ENCODE assay signal across 18 cellular contexts in the genomic region with DNA sequence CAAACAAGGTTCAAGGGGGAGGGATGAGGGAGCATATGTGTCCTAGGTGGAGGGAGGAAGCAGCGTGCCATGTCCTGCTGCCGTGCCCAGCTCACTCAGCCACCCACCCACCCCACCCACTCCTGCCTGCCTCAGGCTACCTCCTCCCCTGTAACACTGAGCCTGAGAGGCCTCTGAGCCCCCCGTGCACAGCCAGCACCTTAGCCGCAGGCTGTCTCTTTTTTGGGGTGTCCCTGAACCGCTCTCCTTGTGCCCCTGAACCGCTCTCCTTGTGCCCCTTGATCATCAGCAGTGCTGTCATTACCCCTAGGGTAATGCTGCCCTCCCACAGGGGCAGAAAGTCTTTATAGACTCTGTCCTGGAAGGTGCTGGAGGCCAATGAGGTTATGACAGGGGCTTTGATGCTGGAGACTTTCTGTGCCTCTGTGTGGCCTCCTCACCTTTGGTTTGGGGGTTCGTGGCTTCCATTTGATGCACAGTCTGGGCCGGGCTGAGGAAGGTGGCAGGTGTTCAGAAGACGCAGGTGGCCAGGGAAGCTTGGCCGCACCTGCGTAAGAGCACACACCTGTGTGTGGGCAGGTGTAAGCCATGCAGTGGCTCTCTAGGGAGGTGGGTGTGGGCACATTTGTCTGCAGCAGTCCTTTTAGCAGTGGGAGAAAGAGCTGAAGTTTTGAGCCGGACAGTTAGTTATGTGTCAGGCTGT.
DNase-seq lines count a peak whose midpoint lies in the region; ATAC-seq and TF ChIP-seq lines count a peak whose summit lies in the region.
"Had no signal": no experiment of that assay in that cellular context is flagged by ENCODE, and none has a peak within 500 bp of the region (broad histone marks: within the 10 kb centered on the region; RNA-seq: fewer than 3 reads in every experiment).

No MANE protein-coding gene starts in this region.

- H3K27me3 Mint-ChIP-seq in Calu3 (ENCODE audit: unreplicated experiment): peaks cover 86% of the 10 kb centered on the region

- BruUV-seq in Calu3 (replicated peaks; lab: Mats Ljungman, UMichigan): no TSS peak

- CTCF ChIA-PET in Calu3 (lab: Charles Lee): no interaction called here

- H3K36me3 ChIP-seq in Loucy (ENCODE audit: insufficient read depth, low read length): no peaks in the 10 kb centered on the region
- H3K36me3 ChIP-seq in mucosa of descending colon (ENCODE audit: low read depth): no peaks in the 10 kb centered on the region
- H3K36me3 ChIP-seq: pancreas, thyroid gland had no signal

- intact Hi-C loops in mucosa of descending colon (cut with DNase I, micrococcal nuclease) (no loop called here), Calu3 (cut with micrococcal nuclease; ENCODE audit: unreplicated experiment) (no loop called here)

- no peaks in the 10 kb centered on the region for H3K27me3 ChIP-seq in Loucy (ENCODE audit: insufficient read depth, low read length, poor library complexity, severe bottlenecking)
- H3K27me3 ChIP-seq: pancreas, thyroid gland had no signal

- TF ChIP-seq POLR2A in erythroblast (IDR thresholded peaks at IDR 0.05; ENCODE audit: low read length): no peak

- peak; percentile 91 for DNase-seq in DMS53 (lab: John Stamatoyannopoulos, UW)
- peak; percentile 78 for DNase-seq in NCI-H748 (lab: John Stamatoyannopoulos, UW; ENCODE audit: unreplicated experiment)
- peak in 2 of 3 donors; percentile 50 to 55 for DNase-seq in mucosa of descending colon
- no peak for DNase-seq in T-helper 1 cell
- no peak for DNase-seq in Calu3
- DNase-seq in erythroblast (lab: John Stamatoyannopoulos, UW): no peak
- DNase-seq: activated CD4-positive, alpha-beta T cell treated with anti-CD3 and anti-CD28 coated beads for 48 hours; CD8-positive, alpha-beta T cell; glutamatergic neuron; naive thymus-derived CD4-positive, alpha-beta T cell; pancreas; stimulated activated naive CD8-positive, alpha-beta T cell treated with anti-CD3 and anti-CD28 coated beads, Interleukin-15, Interleukin-2, amounts not matched to agents 100 U/mL and 50 U/mL, for 24 hours; T-cell; thyroid gland had no signal

- H4K20me1 ChIP-seq in Loucy (ENCODE audit: insufficient read depth, low read length, poor library complexity, severe bottlenecking): no peaks in the 10 kb centered on the region

- H3F3A ChIP-seq in Loucy (ENCODE audit: low read depth): peaks cover 4% of the 10 kb centered on the region; the same call in 1 of the 2 replicates

- no peak overlapping the region for H3K27ac Mint-ChIP-seq in Calu3 (ENCODE audit: unreplicated experiment)
- H3K27ac Mint-ChIP-seq: CD8-positive, alpha-beta T cell; memory B cell; naive thymus-derived CD4-positive, alpha-beta T cell; T-cell had no signal

- no peak overlapping the region for H2AFZ ChIP-seq in Loucy (ENCODE audit: low read length)

- H3K4me1 Mint-ChIP-seq in Calu3 (ENCODE audit: low read depth, unreplicated experiment): no peaks in the 10 kb centered on the region
- H3K4me1 Mint-ChIP-seq: T-cell had no signal

- H3K4me1 ChIP-seq in Loucy (ENCODE audit: insufficient read depth, low read length, poor library complexity, severe bottlenecking): peaks cover 81% of the 10 kb centered on the region
- H3K4me1 ChIP-seq in mucosa of descending colon (ENCODE audit: low read depth): peaks cover 18% of the 10 kb centered on the region
- H3K4me1 ChIP-seq: pancreas had no signal

- no peaks in the 10 kb centered on the region for H3K9me3 ChIP-seq in Loucy (ENCODE audit: insufficient read depth, low read depth, low read length)
- no peaks in the 10 kb centered on the region for H3K9me3 ChIP-seq in mucosa of descending colon
- H3K9me3 ChIP-seq: pancreas, thyroid gland had no signal

- no peaks in the 10 kb centered on the region for H3K79me2 ChIP-seq in Loucy (ENCODE audit: insufficient read depth, low read length)

- no peak overlapping the region for H3K4me3 Mint-ChIP-seq in Calu3 (ENCODE audit: low read depth, unreplicated experiment)
- H3K4me3 Mint-ChIP-seq: CD8-positive, alpha-beta T cell; memory B cell; naive thymus-derived CD4-positive, alpha-beta T cell; T-cell had no signal

- ATAC-seq in mucosa of descending colon: peak; percentile 62
- ATAC-seq in GM21619 (IDR thresholded peaks at IDR 0.05; ENCODE audit: unreplicated experiment): no peak
- ATAC-seq: CD8-positive, alpha-beta T cell; naive thymus-derived CD4-positive, alpha-beta T cell; pancreas; Right ventricle myocardium inferior; stimulated activated naive CD8-positive, alpha-beta T cell treated with anti-CD3 and anti-CD28 coated beads, Interleukin-15, Interleukin-2, amounts not matched to agents 100 U/mL and 50 U/mL, for 24 hours; T-cell had no signal

- H3K9ac ChIP-seq in Loucy (ENCODE audit: low read depth, low read length, poor library complexity, severe bottlenecking): peak overlapping the region; percentile 2

- no peaks in the 10 kb centered on the region for H3K36me3 Mint-ChIP-seq in Calu3 (ENCODE audit: insufficient read depth, unreplicated experiment)
- H3K36me3 Mint-ChIP-seq: memory B cell had no signal

- H3K4me3 ChIP-seq in Loucy (ENCODE audit: low read length, poor library complexity, severe bottlenecking) (no peak overlapping the region), mucosa of descending colon (no peak overlapping the region)
- H3K4me3 ChIP-seq: pancreas, thyroid gland had no signal

- H3K4me2 ChIP-seq in Loucy (ENCODE audit: low read depth, low read length, poor library complexity, severe bottlenecking): no peak overlapping the region

- TF ChIP-seq CTCF in Loucy (conservative IDR thresholded peaks at IDR 0.05; ENCODE audit: low read length): no peak
- no peak for TF ChIP-seq CTCF in mucosa of descending colon (IDR thresholded peaks at IDR 0.05)
- TF ChIP-seq CTCF in Calu3 (IDR thresholded peaks at IDR 0.05; ENCODE audit: unreplicated experiment): no peak

- H3K9me3 Mint-ChIP-seq in Calu3 (ENCODE audit: low read depth, unreplicated experiment): no peaks in the 10 kb centered on the region
- H3K9me3 Mint-ChIP-seq: CD8-positive, alpha-beta T cell; naive thymus-derived CD4-positive, alpha-beta T cell; T-cell had no signal

- no peaks in the 10 kb centered on the region for H3K9me2 ChIP-seq in Loucy (replicated peaks; ENCODE audit: low read depth, low read length)

Comparison
In these comparisons a context has a peak if more than half of its experiments do, and no peak if none do; other contexts are left out.
1. DNase-seq: peak in DMS53 (single experiment), NCI-H748 (single experiment) and mucosa of descending colon (2 of 3); none in T-helper 1 cell (0 of 5), Calu3 (single experiment) and erythroblast (0 of 2).